In genomic region chr19:38898788-38899446, GRCh38 we compare ENCODE assay signal across 7 cellular contexts. TPM values are rescaled to one million over a fixed set of nuclear protein-coding genes. Genes with fewer than 3 reads are reported as not detected.
A peak's percentile ranks its signal among the peaks of the same experiment; 100 is the strongest.
DNase-seq lines count a peak whose midpoint lies in the region; ATAC-seq and TF ChIP-seq lines count a peak whose summit lies in the region.

No MANE protein-coding gene starts in this region.

- H3K36me3 ChIP-seq in PC-9 (ENCODE audit: low read depth): no peaks in the 10 kb centered on the region
- H3K36me3 ChIP-seq in endodermal cell (ENCODE audit: control insufficient read depth, insufficient read depth, low read length): no peaks in the 10 kb centered on the region
- H3K36me3 ChIP-seq in naive thymus-derived CD4-positive, alpha-beta T cell (ENCODE audit: control insufficient read depth in 2 of 3, insufficient read depth in 3 of 3, low read length in 3 of 3): peaks cover 0 to 5% (median 0%) of the 10 kb centered on the region in 3 experiments

- ATAC-seq in GM21717 (IDR thresholded peaks at IDR 0.05; ENCODE audit: unreplicated experiment): peak; percentile 2
- no peak for ATAC-seq in naive thymus-derived CD4-positive, alpha-beta T cell
- ATAC-seq in GM18502 (IDR thresholded peaks at IDR 0.05; ENCODE audit: poor library complexity, unreplicated experiment): no peak

- H3K9me3 Mint-ChIP-seq in endodermal cell: peaks cover 9% of the 10 kb centered on the region
- H3K9me3 Mint-ChIP-seq in naive thymus-derived CD4-positive, alpha-beta T cell: peaks cover 0 to 2% (median 0%) of the 10 kb centered on the region in 11 donors

- H3K4me2 ChIP-seq in PC-9: peak overlapping the region; percentile 84

- no peaks in the 10 kb centered on the region for H3K9me2 ChIP-seq in PC-9 (ENCODE audit: insufficient read depth)

- H3K27me3 Mint-ChIP-seq in endodermal cell (ENCODE audit: insufficient read depth): peaks cover 18% of the 10 kb centered on the region
- no peaks in the 10 kb centered on the region for H3K27me3 Mint-ChIP-seq in naive thymus-derived CD4-positive, alpha-beta T cell

- no peak for DNase-seq in PC-9
- DNase-seq in endodermal cell: no peak
- DNase-seq in naive thymus-derived CD4-positive, alpha-beta T cell: no peak
- no peak for DNase-seq in NCI-H510A (lab: John Stamatoyannopoulos, UW)
- DNase-seq in NCI-H2081 treated with DMSO at 0.1 percent for 48 hours (lab: John Stamatoyannopoulos, UW): no peak

- CTCF ChIA-PET in PC-9 (lab: Charles Lee): no interaction called here
- CTCF ChIA-PET in naive thymus-derived CD4-positive, alpha-beta T cell (lab: Charles Lee): no interaction called here

- H3K79me2 ChIP-seq in PC-9 (ENCODE audit: low read depth): peaks cover 24% of the 10 kb centered on the region

- H3K9me3 ChIP-seq in PC-9 (ENCODE audit: insufficient read depth, low read depth) (0 out of 2 replicates have a peak, but pooled peaks cover 3% of the 10 kb centered on the region), endodermal cell (ENCODE audit: control insufficient read depth, low read length) (peaks cover 7% of the 10 kb centered on the region)
- no peaks in the 10 kb centered on the region for H3K9me3 ChIP-seq in naive thymus-derived CD4-positive, alpha-beta T cell (ENCODE audit: control insufficient read depth in 2 of 3, low read length in 3 of 3)

- TF ChIP-seq CTCF in PC-9 (conservative IDR thresholded peaks at IDR 0.05) (no peak), endodermal cell (conservative IDR thresholded peaks at IDR 0.05) (no peak)

- peak overlapping the region; percentile 96 for H3K27ac Mint-ChIP-seq in endodermal cell
- H3K27ac Mint-ChIP-seq in naive thymus-derived CD4-positive, alpha-beta T cell: peak overlapping the region; percentile 86 to 99 (median 94)

- peak overlapping the region; percentile 67 for H3K4me3 Mint-ChIP-seq in endodermal cell
- H3K4me3 Mint-ChIP-seq in naive thymus-derived CD4-positive, alpha-beta T cell: peak overlapping the region; percentile 88 to 100 (median 96)

- H3K27ac ChIP-seq in PC-9: no peak overlapping the region
- H3K27ac ChIP-seq in endodermal cell (ENCODE audit: low read depth, low read length): no peak overlapping the region
- H3K27ac ChIP-seq in naive thymus-derived CD4-positive, alpha-beta T cell (ENCODE audit: low read depth, low read length): peak overlapping the region; percentile 97

- WGBS in endodermal cell (ENCODE audit: insufficient coverage in 1 of 2, insufficient read length in 1 of 2), 2 experiments: 41 to 42% methylated on average over 9 to 25 of the region's 25 CpGs

- peaks cover 6% of the 10 kb centered on the region for H3K36me3 Mint-ChIP-seq in endodermal cell (ENCODE audit: low read depth)
- H3K36me3 Mint-ChIP-seq in naive thymus-derived CD4-positive, alpha-beta T cell: peaks cover 0 to 20% (median 4%) of the 10 kb centered on the region in 5 donors

- peak overlapping the region; percentile 92 for H2AFZ ChIP-seq in PC-9

- H3K4me1 Mint-ChIP-seq in endodermal cell: peaks cover 10% of the 10 kb centered on the region
- H3K4me1 Mint-ChIP-seq in naive thymus-derived CD4-positive, alpha-beta T cell: peaks cover 27 to 69% (median 44%) of the 10 kb centered on the region in 7 donors

- H3K4me1 ChIP-seq in PC-9 (replicated peaks; ENCODE audit: insufficient read depth): peaks cover 16% of the 10 kb centered on the region
- H3K4me1 ChIP-seq in endodermal cell (ENCODE audit: control insufficient read depth, insufficient read depth, low read length): no peaks in the 10 kb centered on the region
- H3K4me1 ChIP-seq in naive thymus-derived CD4-positive, alpha-beta T cell (ENCODE audit: control insufficient read depth in 2 of 2, insufficient read depth in 2 of 2, low read length in 2 of 2): peaks cover 15 to 29% of the 10 kb centered on the region in 2 donors

- no peaks in the 10 kb centered on the region for H4K20me1 ChIP-seq in PC-9 (ENCODE audit: insufficient read depth)

- peak overlapping the region; percentile 87 for H3K9ac ChIP-seq in endodermal cell (ENCODE audit: extremely low read depth, low read length, poor library complexity, severe bottlenecking)

- intact Hi-C loops in PC-9 (cut with micrococcal nuclease; ENCODE audit: unreplicated experiment): loop anchor here (1.0 kb wide), 2 partner anchors 49 to 262 kb away; no protein-coding TSS in a partner anchor
- intact Hi-C loops in naive thymus-derived CD4-positive, alpha-beta T cell (cut with micrococcal nuclease): loop anchor here (1.0 kb wide), 11 partner anchors 21 to 525 kb away; partner anchors contain the start of genes ECH1 (in 2 of the 2), MRPS12 (in 2 of the 2), PSMD8 (in 2 of the 2) and RINL (in 2 of the 2)

- no TSS peak for BruUV-seq in PC-9 (replicated peaks; lab: Mats Ljungman, UMichigan)

- POLR2A ChIA-PET in PC-9 (lab: Charles Lee; ENCODE audit: unreplicated experiment): no interaction called here
- POLR2A ChIA-PET in naive thymus-derived CD4-positive, alpha-beta T cell (lab: Charles Lee): no interaction called here

- H3F3A ChIP-seq in PC-9 (ENCODE audit: insufficient read depth, low read depth): no peaks in the 10 kb centered on the region

- H3K4me3 ChIP-seq in PC-9: peak overlapping the region; percentile 73
- peak overlapping the region; percentile 85 for H3K4me3 ChIP-seq in endodermal cell (ENCODE audit: low read length)
- peak overlapping the region; percentile 74 for H3K4me3 ChIP-seq in naive thymus-derived CD4-positive, alpha-beta T cell (ENCODE audit: low read length)

- H3K27me3 ChIP-seq in PC-9 (ENCODE audit: insufficient read depth, low read depth): no peaks in the 10 kb centered on the region
- H3K27me3 ChIP-seq in endodermal cell (ENCODE audit: control insufficient read depth, insufficient read depth, low read length, poor library complexity, severe bottlenecking): no peaks in the 10 kb centered on the region
- H3K27me3 ChIP-seq in naive thymus-derived CD4-positive, alpha-beta T cell (ENCODE audit: control insufficient read depth in 2 of 2, insufficient read depth in 2 of 2, low read length in 2 of 2): no peaks in the 10 kb centered on the region

RNA-seq across cellular contexts. Expression of gene SIRT2, which starts 0.5 kb away (rescaled TPM):
- total RNA-seq in PC-9 (2021) (29.6 and 32.9 TPM in 2 replicates), endodermal cell (10 to 100 TPM; 10.4 to 13.7 TPM)
- polyA plus RNA-seq in endodermal cell (2013, experiment 1 of 2): 30.3 TPM
- polyA plus RNA-seq in endodermal cell (2013, experiment 2 of 2): 23.5 TPM
- total RNA-seq in naive thymus-derived CD4-positive, alpha-beta T cell: 10 to 100 TPM; 42.9 to 78.5 (median 54.0) TPM
- 10 to 100 TPM; 30.7 to 39.5 TPM for polyA plus RNA-seq in naive thymus-derived CD4-positive, alpha-beta T cell

RNA-seq across cellular contexts. Expression of gene NFKBIB, which starts 0.9 kb away (rescaled TPM):
- total RNA-seq in PC-9 (2021) (18.8 and 21.6 TPM in 2 replicates), endodermal cell (10 to 100 TPM; 20.7 to 24.3 TPM)
- 18.4 TPM for polyA plus RNA-seq in endodermal cell (2013, experiment 1 of 2)
- polyA plus RNA-seq in endodermal cell (2013, experiment 2 of 2): 18.2 TPM
- total RNA-seq in naive thymus-derived CD4-positive, alpha-beta T cell: 10 to 100 TPM; 21.7 to 51.8 (median 34.1) TPM
- polyA plus RNA-seq in naive thymus-derived CD4-positive, alpha-beta T cell: 1 to 10 TPM; 7.3 to 9.0 TPM

RNA-seq across cellular contexts. Expression of gene CCER2, which starts 13.1 kb away (rescaled TPM):
- total RNA-seq in PC-9 (2021) (1.8 and 2.1 TPM in 2 replicates), endodermal cell (1 to 10 TPM in 1 of 2 donors, not detected in 1; 1.2 TPM)
- polyA plus RNA-seq in endodermal cell (2013, experiment 1 of 2): 4.8 TPM
- polyA plus RNA-seq in endodermal cell (2013, experiment 2 of 2): 4.2 TPM
- total RNA-seq in naive thymus-derived CD4-positive, alpha-beta T cell: 1 to 10 TPM in 4 of 5 experiments, under 1 TPM in 1; 0.73 to 1.6 (median 1.3) TPM
- polyA plus RNA-seq in naive thymus-derived CD4-positive, alpha-beta T cell: not detected

RNA-seq across cellular contexts. Expression of gene RINL, which starts 20.8 kb away (rescaled TPM):
- total RNA-seq in PC-9 (2021) (10.3 and 14.6 TPM in 2 replicates), endodermal cell (1 to 10 TPM; 4.8 to 6.7 TPM)
- polyA plus RNA-seq in endodermal cell (2013, experiment 1 of 2): 1.7 TPM
- polyA plus RNA-seq in endodermal cell (2013, experiment 2 of 2): 1.9 TPM
- 10 to 100 TPM; 32.8 to 75.9 (median 64.0) TPM for total RNA-seq in naive thymus-derived CD4-positive, alpha-beta T cell
- 10 to 100 TPM; 35.3 to 36.1 TPM for polyA plus RNA-seq in naive thymus-derived CD4-positive, alpha-beta T cell

RNA-seq across cellular contexts. Expression of gene SARS2, which starts 31.6 kb away (rescaled TPM):
- total RNA-seq in PC-9 (2021) (33.7 and 34.9 TPM in 2 replicates), endodermal cell (10 to 100 TPM; 53.2 to 60.2 TPM)
- 56.0 TPM for polyA plus RNA-seq in endodermal cell (2013, experiment 1 of 2)
- 44.1 TPM for polyA plus RNA-seq in endodermal cell (2013, experiment 2 of 2)
- total RNA-seq in naive thymus-derived CD4-positive, alpha-beta T cell: 10 to 100 TPM; 17.5 to 35.6 (median 25.4) TPM
- polyA plus RNA-seq in naive thymus-derived CD4-positive, alpha-beta T cell: 10 to 100 TPM; 10.2 to 16.1 TPM
